13 cellular contexts compared by ENCODE assay signal in genomic region chr9:27350382-27350781, GRCh38.
DNase-seq lines count a peak whose midpoint lies in the region.
"Had no signal": no experiment of that assay in that cellular context is flagged by ENCODE, and none has a peak within 500 bp of the region (broad histone marks: within the 10 kb centered on the region; RNA-seq: fewer than 3 reads in every experiment).

No MANE protein-coding gene starts in this region.

- no peak overlapping the region for H3K9ac ChIP-seq in stomach smooth muscle (ENCODE audit: low read length in 2 of 2)

- H3K27ac ChIP-seq in angular gyrus (ENCODE audit: low read depth, low read length) = peak overlapping the region; percentile 83
- peak overlapping the region; percentile 69 for H3K27ac ChIP-seq in layer of hippocampus (ENCODE audit: low read depth, low read length)
- H3K27ac ChIP-seq in stomach smooth muscle (ENCODE audit: low read length) = peak overlapping the region; percentile 58
- H3K27ac ChIP-seq: C4-2B had no signal

- H3K36me3 ChIP-seq in stomach smooth muscle (ENCODE audit: control insufficient read depth in 2 of 2, insufficient read depth in 2 of 2, low read length in 2 of 2) = no peaks in the 10 kb centered on the region

- H3K9me3 ChIP-seq in stomach smooth muscle (ENCODE audit: control insufficient read depth in 2 of 2, low read length in 2 of 2) = no peaks in the 10 kb centered on the region

- H3K27me3 ChIP-seq in layer of hippocampus (ENCODE audit: control insufficient read depth, insufficient read depth, low read length) = no peaks in the 10 kb centered on the region
- no peaks in the 10 kb centered on the region for H3K27me3 ChIP-seq in stomach smooth muscle (ENCODE audit: control insufficient read depth in 1 of 2, insufficient read depth in 2 of 2, low read length in 2 of 2)

- no peak overlapping the region for H3K4me3 ChIP-seq in stomach smooth muscle (ENCODE audit: low read length in 2 of 2)
- H3K4me3 ChIP-seq: K562 had no signal

- H3K4me1 ChIP-seq in stomach smooth muscle (ENCODE audit: control insufficient read depth, insufficient read depth, low read length) = peaks cover 49% of the 10 kb centered on the region

- DNase-seq in NCI-H446 treated with DMSO at 0.1 percent for 48 hours (lab: John Stamatoyannopoulos, UW) (peak; percentile 23), NCI-H82 treated with DMSO at 0.1 percent for 48 hours (lab: John Stamatoyannopoulos, UW; ENCODE audit: unreplicated experiment) (no peak), DMS 273 (lab: John Stamatoyannopoulos, UW; ENCODE audit: unreplicated experiment) (no peak), activated gamma-delta T cell (lab: John Stamatoyannopoulos, UW) (no peak)
- DNase-seq: DMS 273 treated with DMSO at 0.1 percent for 48 hours, NCI-H1105 treated with DMSO at 0.1 percent for 48 hours, NCI-H1694, NCI-H2081 treated with DMSO at 0.1 percent for 48 hours had no signal
